1 cellular context compared by ENCODE assay signal in genomic region chr6:26034901-26035300, GRCh38.
TF ChIP-seq lines count a peak whose summit lies in the region.

No MANE protein-coding gene starts in this region.

TF ChIP-seq in WTC11, 78 proteins besides CTCF, POLR2A, EP300 and RAD21 (continued from another document):
- TF ChIP-seq ATF2 (CRISPR knock-in tag; IDR thresholded peaks at IDR 0.05; ENCODE audit: borderline replicate concordance, low read depth) (no peak), NFYB (CRISPR knock-in tag; conservative IDR thresholded peaks at IDR 0.05; ENCODE audit: low read depth) (no peak), CREB1 (CRISPR knock-in tag; IDR thresholded peaks at IDR 0.05) (no peak), ARID4B (CRISPR knock-in tag; IDR thresholded peaks at IDR 0.05; ENCODE audit: borderline replicate concordance) (no peak), NFE2L1 (CRISPR knock-in tag; IDR thresholded peaks at IDR 0.05) (no peak)
